23 cellular contexts compared by ENCODE assay signal in genomic region chr2:102410952-102411351, GRCh38. TPM values are rescaled to one million over a fixed set of nuclear protein-coding genes. Genes with fewer than 3 reads are reported as not detected.
DNase-seq lines count a peak whose midpoint lies in the region; ATAC-seq, FAIRE-seq and TF ChIP-seq lines count a peak whose summit lies in the region.
"Had no signal": no experiment of that assay in that cellular context is flagged by ENCODE, and none has a peak within 500 bp of the region (broad histone marks: within the 10 kb centered on the region; RNA-seq: fewer than 3 reads in every experiment).

No MANE protein-coding gene starts in this region.

- H3K36me3 ChIP-seq in GM12878 (ENCODE audit: control insufficient read depth in 2 of 2, insufficient read depth in 2 of 2, low read length in 1 of 2) (no peaks in the 10 kb centered on the region), right lobe of liver (no peaks in the 10 kb centered on the region)

- SMC1A ChIA-PET in GM12878 (lab: Charles Lee; ENCODE audit: uncharacterized antibody, unreplicated experiment), result interaction anchor here (1.1 to 1.8 kb wide), 4 partner anchors 12 to 24 kb away, joined by 3 to 4 read pairs (median 3); partner anchors contain the start of gene IL18RAP

- POLR2A ChIA-PET in A549 (lab: Yijun Ruan, JAX) (no interaction called here), GM12878 (lab: Charles Lee) (no interaction called here)

- no peaks in the 10 kb centered on the region for H4K20me1 ChIP-seq in GM12878 (ENCODE audit: control insufficient read depth, insufficient read depth)
- H4K20me1 ChIP-seq: BLaER1 treated with 17β-estradiol and CSF1 and Interleukin-3, amounts not matched to agents 10 nM and 100 nM had no signal

- no peak for TF ChIP-seq POLR2A in A549 (IDR thresholded peaks at IDR 0.05; ENCODE audit: low read length)
- TF ChIP-seq POLR2A in GM12878 (IDR thresholded peaks at IDR 0.05; ENCODE audit: low read depth, low read length), result no peak
- TF ChIP-seq POLR2A in right lobe of liver (IDR thresholded peaks at IDR 0.05), result no peak

- RAD21 ChIA-PET in GM12878 (lab: Charles Lee; ENCODE audit: unreplicated experiment), result no interaction called here

- no peak for TF ChIP-seq EP300 in A549 (IDR thresholded peaks at IDR 0.05)
- no peak for TF ChIP-seq EP300 in GM12878 (IDR thresholded peaks at IDR 0.05; ENCODE audit: borderline replicate concordance in 1 of 2, control insufficient read depth in 1 of 2, low read depth in 2 of 2, low read length in 2 of 2)

- no TSS peak for BruUV-seq in GM12878 (replicated peaks; lab: Mats Ljungman, UMichigan)

- no peak overlapping the region for H3K9ac ChIP-seq in GM12878 (ENCODE audit: control insufficient read depth, insufficient read depth, low read length)
- H3K9ac ChIP-seq: BLaER1 treated with 17β-estradiol and CSF1 and Interleukin-3, amounts not matched to agents 10 nM and 100 nM had no signal

- ATAC-seq in A549 (no peak), GM12878 (no peak), HG03108 (IDR thresholded peaks at IDR 0.05; ENCODE audit: unreplicated experiment) (no peak), right lobe of liver (no peak)
- ATAC-seq: CD8-positive, alpha-beta T cell had no signal

- TF ChIP-seq RAD21 in A549 (conservative IDR thresholded peaks at IDR 0.05 in 1 of 2, IDR thresholded peaks at IDR 0.05 in 1 of 2), result no peak
- TF ChIP-seq RAD21 in GM12878 (IDR thresholded peaks at IDR 0.05; ENCODE audit: insufficient read depth, low read depth, low read length), result peak; percentile 22; the same call in 1 of the 2 replicates

- H3K9me3 ChIP-seq in A549 (no peaks in the 10 kb centered on the region), GM12878 (replicated peaks; ENCODE audit: control insufficient read depth, insufficient read depth, low read length) (peaks cover 12% of the 10 kb centered on the region; the same call in 2 of the 3 replicates), right lobe of liver (no peaks in the 10 kb centered on the region)
- H3K9me3 ChIP-seq: Caco-2 had no signal

- intact Hi-C loops in GM12878 (cut with micrococcal nuclease; ENCODE audit: unreplicated experiment), result no loop called here
- intact Hi-C loops in right lobe of liver (cut with DNase I), result no loop called here

- TF ChIP-seq CTCF in A549 (IDR thresholded peaks at IDR 0.05) (no peak), GM12878 (IDR thresholded peaks at IDR 0.05 in 2 of 3, conservative IDR thresholded peaks at IDR 0.05 in 1 of 3; ENCODE audit: control insufficient read depth in 2 of 3, extremely low read depth in 1 of 3, insufficient read depth in 1 of 3, low read depth in 3 of 3, low read length in 3 of 3) (no peak), epithelial cell of proximal tubule (conservative IDR thresholded peaks at IDR 0.05; ENCODE audit: low read depth, low read length) (peak; percentile 7), right lobe of liver (IDR thresholded peaks at IDR 0.05) (no peak)

- H3K27ac ChIP-seq in A549, result no peak overlapping the region
- H3K27ac ChIP-seq in GM12878 (ENCODE audit: control insufficient read depth, insufficient read depth), result no peak overlapping the region
- no peak overlapping the region for H3K27ac ChIP-seq in right lobe of liver
- H3K27ac ChIP-seq: 22Rv1; BLaER1 treated with 17β-estradiol and CSF1 and Interleukin-3, amounts not matched to agents 10 nM and 100 nM; C4-2B had no signal

- H3K4me3 ChIP-seq in A549 (no peak overlapping the region), GM12878 (no peak overlapping the region), epithelial cell of proximal tubule (ENCODE audit: low read depth, low read length) (no peak overlapping the region), right lobe of liver (no peak overlapping the region)
- H3K4me3 ChIP-seq: BLaER1 treated with 17β-estradiol and CSF1 and Interleukin-3, amounts not matched to agents 10 nM and 100 nM had no signal

- CTCF ChIA-PET in A549 (lab: Yijun Ruan, JAX), result interaction anchor here (1.7 kb wide), 1 partner anchor 391 kb away, joined by 4 read pairs; no protein-coding TSS in a partner anchor
- CTCF ChIA-PET in GM12878 (lab: Yijun Ruan, JAX), result no interaction called here

- H3K4me2 ChIP-seq in A549 (no peak overlapping the region), GM12878 (ENCODE audit: control insufficient read depth, insufficient read depth) (no peak overlapping the region)
- H3K4me2 ChIP-seq: BLaER1 treated with 17β-estradiol and CSF1 and Interleukin-3, amounts not matched to agents 10 nM and 100 nM had no signal

- DNase-seq in A549 (ENCODE audit: low read depth in 1 of 2, low spot score in 1 of 2) (no peak), GM12878 (ENCODE audit: low read depth, low spot score) (no peak), epithelial cell of proximal tubule (ENCODE audit: low read depth) (no peak), ACHN (no peak), right lobe of liver (no peak)
- DNase-seq: AML-193; Caco-2; Calu3; CD4-positive, alpha-beta T cell; CD8-positive, alpha-beta T cell; DMS79 treated with DMSO at 0.1 percent for 48 hours; GF-D8 had no signal

- in situ Hi-C loops in GM12878 (cut with MboI), result no loop called here
- in situ Hi-C loops in ACHN (cut with HindIII; ENCODE audit: low pct_ligation_motif_present, low pct_unique_long_range_greater_than_20kb, low sequenced_read_pairs), result no loop called here

- H3K4me1 ChIP-seq in A549 (no peaks in the 10 kb centered on the region), GM12878 (ENCODE audit: control insufficient read depth, insufficient read depth, low read length) (no peaks in the 10 kb centered on the region), right lobe of liver (no peaks in the 10 kb centered on the region)
- H3K4me1 ChIP-seq: BLaER1 treated with 17β-estradiol and CSF1 and Interleukin-3, amounts not matched to agents 10 nM and 100 nM; Caco-2 had no signal

- FAIRE-seq in A549 (lab: Jason Lieb, UNC), result peak; percentile 28
- no peak for FAIRE-seq in GM12878 (lab: Jason Lieb, UNC)
- FAIRE-seq: D721Med, G401.6, GM12892, GM18507 had no signal

- WGBS in A549 (ENCODE audit: missing lambda C conversion rate), result 51% methylated on average over 3 of the region's 3 CpGs
- WGBS in GM12878 (ENCODE audit: insufficient coverage, insufficient replicate concordance, low lambda C conversion rate, missing lambda C conversion rate), result 11% methylated on average over 3 of the region's 3 CpGs
- 80% methylated on average over 1 of the region's 3 CpGs for WGBS in right lobe of liver (ENCODE audit: insufficient coverage, low coverage, low lambda C conversion rate, missing lambda C conversion rate)

- H3K27me3 ChIP-seq in GM12878 (replicated peaks in 1 of 2; ENCODE audit: control insufficient read depth in 2 of 2, insufficient read depth in 2 of 2, low read length in 1 of 2) (no peaks in the 10 kb centered on the region), right lobe of liver (no peaks in the 10 kb centered on the region)
- H3K27me3 ChIP-seq: BLaER1 treated with 17β-estradiol and CSF1 and Interleukin-3, amounts not matched to agents 10 nM and 100 nM had no signal

- no peak overlapping the region for H2AFZ ChIP-seq in GM12878 (ENCODE audit: control insufficient read depth, low read depth, low read length)

- H3K79me2 ChIP-seq in GM12878 (ENCODE audit: control insufficient read depth, insufficient read depth, low read length), result no peaks in the 10 kb centered on the region

RNA-seq across cellular contexts. Expression of gene IL18RAP, which starts 12.0 kb away (rescaled TPM):
- polyA plus RNA-seq in A549 (2011; rRNA removed) (0.04 and 0.12 TPM in 2 replicates), A549 (2017; fragmentation: RNase III; extraction: RNeasy Plus Mini Kit Qiagen cat#74134 plus additional on column Dnase treatment) (not detected in 3 replicates), GM12878 (2011; rRNA removed) (1.6 and 3.4 TPM in 2 replicates), GM12878 (2014; fragmentation: Illumina TruSeq; extraction: Trizol) (0.75 and 1.4 TPM in 2 replicates), GM12878 (2014; fragmentation: Nextera tagmentation; extraction: Ambion mirVana) (under 1 TPM; 0.37 to 0.53 TPM), GM12878 (2014; rRNA removed) (0.64 and 0.86 TPM in 2 replicates), GM12878 (2016; fragmentation: Nextera tagmentation; extraction: Ambion mirVana) (1 to 10 TPM in 1 of 2 experiments, not detected in 1; 1.1 TPM)
- not detected in 2 replicates for polyA plus RNA-seq in A549 (2012; cell fraction: cytosol; rRNA removed)
- 0.01 and 0.09 TPM in 2 replicates for polyA plus RNA-seq in A549 (2012; cell fraction: nucleus; rRNA removed)
- polyA minus RNA-seq in A549 (2011; rRNA and poly(A)+ RNA removed), result not detected in 2 replicates
- 5.9 and 6.6 TPM in 2 replicates for total RNA-seq in GM12878 (2013; cell fraction: nucleolus; rRNA removed)
- total RNA-seq in GM12878 (2014; rRNA removed) (0.65 and 0.85 TPM in 2 replicates), GM12878 (2014; rRNA removed; fragmentation: Illumina TruSeq; extraction: Trizol) (1.0 and 1.3 TPM in 2 replicates), GM12878 (2021) (0.54 and 1.4 TPM in 2 replicates), epithelial cell of proximal tubule (0.35 TPM in 1 of 2 replicates, not detected in the other), right lobe of liver (1 to 10 TPM in 2 of 6 experiments, under 1 TPM in 4; 0.22 to 2.7 (median 0.67) TPM)
- polyA plus RNA-seq in GM12878 (2011; ENCODE audit: low read depth), result 1.2 TPM
- 0.60 and 0.72 TPM in 2 replicates for polyA plus RNA-seq in GM12878 (2011; cell fraction: cytosol; rRNA removed)
- 5.1 and 9.1 TPM in 2 replicates for polyA plus RNA-seq in GM12878 (2011; cell fraction: nucleus; rRNA removed)
- polyA plus RNA-seq in GM12878 (2012), result 1.3 and 4.6 TPM in 2 replicates
- 1.4 and 2.6 TPM in 2 replicates for polyA minus RNA-seq in GM12878 (2011; rRNA and poly(A)+ RNA removed)
- not detected in 2 replicates for polyA minus RNA-seq in GM12878 (2011; cell fraction: cytosol; rRNA and poly(A)+ RNA removed)
- polyA minus RNA-seq in GM12878 (2011; cell fraction: nucleus; rRNA and poly(A)+ RNA removed), result 4.1 and 4.4 TPM in 2 replicates
- total RNA-seq: A172, A673, Caco-2, Calu3 had no signal
- polyA plus RNA-seq: BJ had no signal

RNA-seq across cellular contexts. Expression of gene IL18R1, which starts 55.4 kb away (rescaled TPM):
- 2.6 and 3.5 TPM in 2 replicates for polyA plus RNA-seq in A549 (2011; rRNA removed)
- 0.44 and 0.66 TPM in 2 replicates for polyA plus RNA-seq in A549 (2012; cell fraction: cytosol; rRNA removed)
- 0.53 and 1.5 TPM in 2 replicates for polyA plus RNA-seq in A549 (2012; cell fraction: nucleus; rRNA removed)
- polyA plus RNA-seq in A549 (2017; fragmentation: RNase III; extraction: RNeasy Plus Mini Kit Qiagen cat#74134 plus additional on column Dnase treatment), result 0.73 to 0.99 TPM (median 0.87 TPM) in 3 replicates
- polyA minus RNA-seq in A549 (2011; rRNA and poly(A)+ RNA removed), result 1.4 and 2.4 TPM in 2 replicates
- 52.5 and 58.7 TPM in 2 replicates for total RNA-seq in GM12878 (2013; cell fraction: nucleolus; rRNA removed)
- total RNA-seq in GM12878 (2014; rRNA removed), result 10.5 and 12.8 TPM in 2 replicates
- total RNA-seq in GM12878 (2014; rRNA removed; fragmentation: Illumina TruSeq; extraction: Trizol), result 11.6 and 14.6 TPM in 2 replicates
- total RNA-seq in GM12878 (2021), result 10.0 and 10.4 TPM in 2 replicates
- polyA plus RNA-seq in GM12878 (2011; ENCODE audit: low read depth), result 10.9 TPM
- polyA plus RNA-seq in GM12878 (2011; rRNA removed), result 15.5 and 23.0 TPM in 2 replicates
- polyA plus RNA-seq in GM12878 (2011; cell fraction: cytosol; rRNA removed), result 6.3 and 7.0 TPM in 2 replicates
- polyA plus RNA-seq in GM12878 (2011; cell fraction: nucleus; rRNA removed), result 25.2 and 33.5 TPM in 2 replicates
- 14.1 and 28.7 TPM in 2 replicates for polyA plus RNA-seq in GM12878 (2012)
- polyA plus RNA-seq in GM12878 (2014; fragmentation: Illumina TruSeq; extraction: Trizol), result 11.0 and 11.3 TPM in 2 replicates
- polyA plus RNA-seq in GM12878 (2014; fragmentation: Nextera tagmentation; extraction: Ambion mirVana), result 1 to 10 TPM; 3.5 to 3.8 TPM
- polyA plus RNA-seq in GM12878 (2014; rRNA removed), result 9.0 and 12.0 TPM in 2 replicates
- polyA plus RNA-seq in GM12878 (2016; fragmentation: Nextera tagmentation; extraction: Ambion mirVana), result 10 to 100 TPM; 10.9 to 14.3 TPM
- 10.4 and 10.8 TPM in 2 replicates for polyA minus RNA-seq in GM12878 (2011; rRNA and poly(A)+ RNA removed)
- polyA minus RNA-seq in GM12878 (2011; cell fraction: cytosol; rRNA and poly(A)+ RNA removed), result 3.1 and 4.2 TPM in 2 replicates
- 26.6 and 29.5 TPM in 2 replicates for polyA minus RNA-seq in GM12878 (2011; cell fraction: nucleus; rRNA and poly(A)+ RNA removed)
- total RNA-seq in epithelial cell of proximal tubule, result 0.12 and 2.5 TPM in 2 replicates
- 10 to 100 TPM in 2 of 6 experiments, 1 to 10 TPM in 4; 5.5 to 11.2 (median 8.1) TPM for total RNA-seq in right lobe of liver
- total RNA-seq: A172, A673, Caco-2 had no signal
- polyA plus RNA-seq: BJ had no signal

Comparison
In these comparisons a context has a peak if more than half of its experiments do, and no peak if none do; other contexts are left out.
1. Of the 24 proteins assayed by ChIP-seq in both GM12878 and A549: peak only in GM12878: RAD21; only in A549: none; in both: none; in neither: 23.